8 cellular contexts compared by ENCODE assay signal in the genomic region with DNA sequence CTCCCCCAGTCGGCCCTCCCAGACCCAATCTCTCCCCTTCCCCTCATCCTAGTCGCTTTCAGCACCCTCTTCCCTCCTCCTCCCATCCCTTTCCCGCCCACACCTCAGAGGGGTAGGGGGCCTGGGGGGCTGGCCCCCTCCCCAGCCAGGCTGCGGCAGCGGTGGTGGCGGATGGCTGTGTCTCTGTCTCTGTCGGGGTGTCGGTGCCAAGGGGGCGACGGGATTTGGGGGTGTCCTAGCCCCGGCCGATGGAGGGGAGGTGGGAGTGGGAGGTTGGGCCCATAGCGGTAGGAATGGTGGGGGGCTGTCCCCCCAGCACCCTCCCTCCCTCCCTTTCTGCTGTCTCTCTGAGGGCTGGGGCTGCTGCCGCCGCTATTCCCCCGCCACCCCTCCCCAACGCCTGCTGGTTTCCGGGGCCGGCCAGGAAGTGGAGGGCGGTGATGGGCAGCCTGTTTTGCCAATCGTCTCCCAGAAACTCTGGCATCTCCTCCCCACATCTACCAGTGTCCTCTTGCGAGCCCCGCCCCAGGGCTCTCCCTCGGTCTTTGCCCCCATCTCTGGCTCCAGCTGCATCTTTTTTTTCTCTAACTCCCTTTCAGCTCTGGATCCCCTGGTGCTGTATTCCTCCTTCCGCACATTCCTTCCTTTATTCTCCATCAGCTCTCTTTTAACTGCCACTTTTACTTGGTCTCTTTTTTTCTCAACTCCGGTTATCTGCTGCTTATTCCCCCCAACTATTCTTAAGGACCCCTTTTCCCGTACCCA. TPM values are rescaled to one million over a fixed set of nuclear protein-coding genes. Genes with fewer than 3 reads are reported as not detected.
DNase-seq lines count a peak whose midpoint lies in the region; ATAC-seq and TF ChIP-seq lines count a peak whose summit lies in the region.

A gene with protein sequence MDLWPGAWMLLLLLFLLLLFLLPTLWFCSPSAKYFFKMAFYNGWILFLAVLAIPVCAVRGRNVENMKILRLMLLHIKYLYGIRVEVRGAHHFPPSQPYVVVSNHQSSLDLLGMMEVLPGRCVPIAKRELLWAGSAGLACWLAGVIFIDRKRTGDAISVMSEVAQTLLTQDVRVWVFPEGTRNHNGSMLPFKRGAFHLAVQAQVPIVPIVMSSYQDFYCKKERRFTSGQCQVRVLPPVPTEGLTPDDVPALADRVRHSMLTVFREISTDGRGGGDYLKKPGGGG (minus strand): TSS at position 374 of the 765 bp plus-strand sequence. CDS start 4,588 bp downstream, outside the sequence.

- H3K79me2 ChIP-seq in osteoblast (ENCODE audit: insufficient read depth, low read length) = peaks cover 50% of the 10 kb centered on the region

- peak within 1 kb of the TSS; percentile 97 for H3K4me3 Mint-ChIP-seq in activated naive CD8-positive, alpha-beta T cell treated with anti-CD3 and anti-CD28 coated beads, Interleukin-2, amount 10 ng/mL, durations not matched to agents 7 days and 5 days
- H3K4me3 Mint-ChIP-seq in glutamatergic neuron (ENCODE audit: unreplicated experiment) = peak within 1 kb of the TSS; percentile 94

- H3K4me3 ChIP-seq in HFF-Myc (replicated peaks; ENCODE audit: low read depth, low read length) (peak within 1 kb of the TSS; percentile 90), osteoblast (ENCODE audit: insufficient read depth, low read length) (peak within 1 kb of the TSS; percentile 86)

- H3K36me3 ChIP-seq in osteoblast (ENCODE audit: insufficient read depth, low read length) = peaks cover 13% of the 10 kb centered on the region

- H3K27ac Mint-ChIP-seq in activated naive CD8-positive, alpha-beta T cell treated with anti-CD3 and anti-CD28 coated beads, Interleukin-2, amount 10 ng/mL, durations not matched to agents 7 days and 5 days = peak within 1 kb of the TSS; percentile 98
- H3K27ac Mint-ChIP-seq in glutamatergic neuron (ENCODE audit: unreplicated experiment) = peak within 1 kb of the TSS; percentile 97

- peak; percentile 39 for ATAC-seq in activated naive CD8-positive, alpha-beta T cell treated with anti-CD3 and anti-CD28 coated beads, Interleukin-2, amount 10 ng/mL, durations not matched to agents 7 days and 5 days (ENCODE audit: low read depth)

- peaks cover 2% of the 10 kb centered on the region for H4K20me1 ChIP-seq in osteoblast (ENCODE audit: insufficient read depth, low read length)

- peak within 1 kb of the TSS; percentile 93 for H2AFZ ChIP-seq in osteoblast (ENCODE audit: low read length)

- no peaks in the 10 kb centered on the region for H3K27me3 ChIP-seq in osteoblast (ENCODE audit: insufficient read depth, low read length)

- peaks cover 35% of the 10 kb centered on the region for H3K4me1 ChIP-seq in osteoblast (ENCODE audit: insufficient read depth, low read length)

- TF ChIP-seq CTCF in HFF-Myc (IDR thresholded peaks at IDR 0.05; ENCODE audit: low read depth, low read length, missing control alignments) (no peak), glutamatergic neuron (IDR thresholded peaks at IDR 0.05; ENCODE audit: partially characterized antibody, unreplicated experiment) (no peak), osteoblast (IDR thresholded peaks at IDR 0.05; ENCODE audit: extremely low read depth, low read depth, low read length) (no peak)

- H3K27me3 Mint-ChIP-seq in activated naive CD8-positive, alpha-beta T cell treated with anti-CD3 and anti-CD28 coated beads, Interleukin-2, amount 10 ng/mL, durations not matched to agents 7 days and 5 days = no peaks in the 10 kb centered on the region
- peaks cover 23% of the 10 kb centered on the region for H3K27me3 Mint-ChIP-seq in glutamatergic neuron (ENCODE audit: unreplicated experiment)

- H3K4me1 Mint-ChIP-seq in activated naive CD8-positive, alpha-beta T cell treated with anti-CD3 and anti-CD28 coated beads, Interleukin-2, amount 10 ng/mL, durations not matched to agents 7 days and 5 days = peaks cover 54% of the 10 kb centered on the region
- peaks cover 40% of the 10 kb centered on the region for H3K4me1 Mint-ChIP-seq in glutamatergic neuron (ENCODE audit: low read depth, unreplicated experiment)

- DNase-seq in EH (ENCODE audit: low read depth) (peak; percentile 98), HFF-Myc (ENCODE audit: extremely low read depth, low read depth) (peak; percentile 96), NCI-H1436 (lab: John Stamatoyannopoulos, UW) (peak; percentile 93), SW 1271 (lab: John Stamatoyannopoulos, UW) (peak; percentile 85 to 96), glutamatergic neuron (peak; percentile 99), osteoblast (ENCODE audit: insufficient read length, low spot score, missing footprints) (peak; percentile 99)
- peak; percentile 92 for DNase-seq in activated naive CD8-positive, alpha-beta T cell treated with anti-CD3 and anti-CD28 coated beads, Interleukin-2, amount 10 ng/mL, durations not matched to agents 7 days and 5 days

- POLR2A ChIA-PET in activated naive CD8-positive, alpha-beta T cell treated with anti-CD3 and anti-CD28 coated beads, Interleukin-2, amount 10 ng/mL, durations not matched to agents 7 days and 5 days (lab: Charles Lee) = interaction anchor here (0.8 to 2.6 kb wide), 6 partner anchors 15 to 204 kb away, joined by 3 to 20 read pairs (median 10); partner anchors contain the start of genes ATF6B, DXO, FKBPL and GPSM3

- H3K4me2 ChIP-seq in osteoblast (ENCODE audit: insufficient read depth, low read length) = peak within 1 kb of the TSS; percentile 99

- H3K9me3 ChIP-seq in osteoblast (ENCODE audit: low read depth, low read length) = no peaks in the 10 kb centered on the region

- H3K9me3 Mint-ChIP-seq in activated naive CD8-positive, alpha-beta T cell treated with anti-CD3 and anti-CD28 coated beads, Interleukin-2, amount 10 ng/mL, durations not matched to agents 7 days and 5 days = no peaks in the 10 kb centered on the region
- H3K9me3 Mint-ChIP-seq in glutamatergic neuron (ENCODE audit: unreplicated experiment) = peaks cover 22% of the 10 kb centered on the region

- H3K27ac ChIP-seq in osteoblast (ENCODE audit: low read depth, low read length) = peak within 1 kb of the TSS; percentile 93
- peak within 1 kb of the TSS; percentile 98 for H3K27ac ChIP-seq in temporal lobe (ENCODE audit: low read depth, low read length)

- H3K36me3 Mint-ChIP-seq in activated naive CD8-positive, alpha-beta T cell treated with anti-CD3 and anti-CD28 coated beads, Interleukin-2, amount 10 ng/mL, durations not matched to agents 7 days and 5 days = peaks cover 21% of the 10 kb centered on the region
- peaks cover 5% of the 10 kb centered on the region for H3K36me3 Mint-ChIP-seq in glutamatergic neuron (ENCODE audit: unreplicated experiment)

RNA-seq across cellular contexts. Expression of the gene that starts here (rescaled TPM):
- total RNA-seq in activated naive CD8-positive, alpha-beta T cell treated with anti-CD3 and anti-CD28 coated beads, Interleukin-2, amount 10 ng/mL, durations not matched to agents 7 days and 5 days = 10 to 100 TPM; 38.1 to 40.8 TPM
- 136 TPM for total RNA-seq in glutamatergic neuron (ENCODE audit: unreplicated experiment)
- 17.4 and 19.2 TPM in 2 replicates for total RNA-seq in osteoblast
- total RNA-seq in temporal lobe = 17.5 TPM

Comparison
In these comparisons a context has a peak if more than half of its experiments do, and no peak if none do; other contexts are left out.
1. Peak in every context shown above with its lines: DNase-seq, ATAC-seq, H3K4me3 ChIP-seq and H3K27ac ChIP-seq.